Comparison of ENCODE assay signal across 8 cellular contexts in genomic region chr9:14322211-14323082, GRCh38. TPM values are rescaled to one million over a fixed set of nuclear protein-coding genes. Genes with fewer than 3 reads are reported as not detected.
DNase-seq lines count a peak whose midpoint lies in the region; ATAC-seq and TF ChIP-seq lines count a peak whose summit lies in the region.

No MANE protein-coding gene starts in this region.

- no peaks in the 10 kb centered on the region for H3K27me3 ChIP-seq in esophagus (ENCODE audit: control insufficient read depth in 1 of 2, insufficient read depth in 2 of 2, low read length in 2 of 2)
- no peaks in the 10 kb centered on the region for H3K27me3 ChIP-seq in muscle layer of colon (ENCODE audit: control insufficient read depth in 1 of 2, insufficient read depth in 2 of 2, low read length in 2 of 2)

- peak; percentile 84 for ATAC-seq in GM19455 (IDR thresholded peaks at IDR 0.05; ENCODE audit: unreplicated experiment)
- ATAC-seq in HG03571 (IDR thresholded peaks at IDR 0.05; ENCODE audit: unreplicated experiment): peak; percentile 83

- H3K27ac ChIP-seq in esophagus (ENCODE audit: low read depth in 2 of 2, low read length in 1 of 2) (peak overlapping the region; percentile 95 to 98), muscle layer of colon (ENCODE audit: low read depth, low read length) (peak overlapping the region; percentile 86)

- peak overlapping the region; percentile 70 for H3K4me3 Mint-ChIP-seq in Calu3 (ENCODE audit: low read depth, unreplicated experiment)

- H3K9ac ChIP-seq in muscle layer of colon (ENCODE audit: low read length): peak overlapping the region; percentile 66

- TF ChIP-seq CTCF in Calu3 (IDR thresholded peaks at IDR 0.05; ENCODE audit: unreplicated experiment): peak; percentile 28

- DNase-seq in Calu3 (peak; percentile 88), NOMO-1 treated with dmso at 0.1 percent for 144 hours (lab: John Stamatoyannopoulos, UW; ENCODE audit: unreplicated experiment) (peak; percentile 34), activated T-cell treated with anti-CD3 and anti-CD28 coated beads for 48 hours (ENCODE audit: low read depth) (peak; percentile 76)
- peak; percentile 26 to 40 for DNase-seq in stimulated activated CD8-positive, alpha-beta memory T cell treated with anti-CD3 and anti-CD28 coated beads, Interleukin-7, amount 100 ng/mL, for 1 hour (ENCODE audit: low read depth in 2 of 2)

- H3K9me3 ChIP-seq in esophagus (ENCODE audit: control insufficient read depth in 2 of 2, insufficient read depth in 1 of 2, low read depth in 1 of 2, low read length in 1 of 2): no peaks in the 10 kb centered on the region
- H3K9me3 ChIP-seq in muscle layer of colon (ENCODE audit: low read length): no peaks in the 10 kb centered on the region

- no TSS peak for BruUV-seq in Calu3 (replicated peaks; lab: Mats Ljungman, UMichigan)

- H3K4me1 Mint-ChIP-seq in Calu3 (ENCODE audit: low read depth, unreplicated experiment): peaks cover 31% of the 10 kb centered on the region

- peaks cover 44% of the 10 kb centered on the region for H3K36me3 Mint-ChIP-seq in Calu3 (ENCODE audit: insufficient read depth, unreplicated experiment)

- peak overlapping the region; percentile 72 to 91 for H3K4me3 ChIP-seq in esophagus (ENCODE audit: low read depth in 1 of 2, low read length in 2 of 2)
- peak overlapping the region; percentile 59 to 67 for H3K4me3 ChIP-seq in muscle layer of colon (ENCODE audit: low read depth in 1 of 2, low read length in 2 of 2)

- H3K9me3 Mint-ChIP-seq in Calu3 (ENCODE audit: low read depth, unreplicated experiment): no peaks in the 10 kb centered on the region

- CTCF ChIA-PET in Calu3 (lab: Charles Lee): no interaction called here

- H3K4me1 ChIP-seq in esophagus (ENCODE audit: control insufficient read depth in 2 of 2, insufficient read depth in 2 of 2, low read length in 1 of 2): peaks cover 0 to 2% of the 10 kb centered on the region in 2 donors
- peaks cover 48% of the 10 kb centered on the region for H3K4me1 ChIP-seq in muscle layer of colon (ENCODE audit: insufficient read depth, low read length)

- intact Hi-C loops in Calu3 (cut with micrococcal nuclease; ENCODE audit: unreplicated experiment): loop anchor here (5.0 kb wide), 2 partner anchors 45 to 225 kb away; no protein-coding TSS in a partner anchor

- 0% methylated on average over 76 to 98 of the region's 98 CpGs for WGBS in esophagus, 2 donors

- H3K27me3 Mint-ChIP-seq in Calu3 (ENCODE audit: unreplicated experiment): no peaks in the 10 kb centered on the region

- H3K36me3 ChIP-seq in esophagus (ENCODE audit: control insufficient read depth in 2 of 2, insufficient read depth in 2 of 2, low read length in 1 of 2) (no peaks in the 10 kb centered on the region), muscle layer of colon (ENCODE audit: insufficient read depth, low read length) (no peaks in the 10 kb centered on the region)

- peak overlapping the region; percentile 70 for H3K27ac Mint-ChIP-seq in Calu3 (ENCODE audit: unreplicated experiment)

RNA-seq across cellular contexts. Expression of gene NFIB, which starts 8.5 kb away (rescaled TPM):
- total RNA-seq in Calu3 (2022): 75.8 and 76.2 TPM in 2 replicates
- 1 to 10 TPM; 4.0 to 6.6 TPM for polyA plus RNA-seq in esophagus

Comparison
In these comparisons a context has a peak if more than half of its experiments do, and no peak if none do; other contexts are left out.
1. Peak in every context shown above with its lines: DNase-seq, ATAC-seq, H3K4me3 ChIP-seq and H3K27ac ChIP-seq.
2. DNase-seq: peak in every context shown above with its lines; median percentile 88 in Calu3; 76 in activated T-cell treated with anti-CD3 and anti-CD28 coated beads for 48 hours; 34 in NOMO-1 treated with dmso at 0.1 percent for 144 hours; 33 in stimulated activated CD8-positive, alpha-beta memory T cell treated with anti-CD3 and anti-CD28 coated beads, Interleukin-7, amount 100 ng/mL, for 1 hour.